Comparison of ENCODE assay signal across 20 cellular contexts in the genomic region with DNA sequence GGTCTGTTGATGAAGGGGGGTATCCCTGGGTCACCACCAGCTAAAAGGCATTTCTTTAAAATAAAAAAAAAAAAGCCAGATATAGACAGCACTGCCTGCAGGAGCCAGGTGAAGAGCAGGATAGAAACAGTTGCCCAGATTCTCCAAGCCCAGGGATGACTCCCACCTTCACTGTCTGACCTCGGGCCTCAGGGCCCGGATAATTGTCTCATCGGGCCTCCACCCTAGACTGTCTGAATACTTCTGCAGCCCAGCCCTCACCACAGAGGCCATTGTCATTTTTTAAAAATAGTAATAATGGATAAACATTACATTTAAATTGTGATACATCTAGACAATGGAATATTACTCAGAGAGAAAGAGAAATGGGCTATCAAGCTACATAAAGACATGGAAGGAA.
"Had no signal": no experiment of that assay in that cellular context is flagged by ENCODE, and none has a peak within 500 bp of the region (broad histone marks: within the 10 kb centered on the region; RNA-seq: fewer than 3 reads in every experiment).

No MANE protein-coding gene starts in this region.

- H3K9ac ChIP-seq: parathyroid adenoma had no signal

- H3K36me3 ChIP-seq: right lobe of liver, spleen, upper lobe of right lung had no signal

- DNase-seq: activated CD4-positive, alpha-beta T cell treated with anti-CD3 and anti-CD28 coated beads for 1 hour; activated CD4-positive, alpha-beta T cell treated with anti-CD3 and anti-CD28 coated beads, Interleukin-2, amount 50 U/mL, for 1 hour; activated CD8-positive, alpha-beta T cell treated with anti-CD3 and anti-CD28 coated beads, Interleukin-2, amount 10 ng/mL, durations not matched to agents 7 days and 5 days; activated gamma-delta T cell treated with Interleukin-2 at 50 U/mL for 16 hours; activated T-cell treated with anti-CD3 and anti-CD28 coated beads, Interleukin-2, amount 50 U/mL, for 1 hour; anterior cingulate cortex; caudate nucleus; dermis blood vessel endothelial cell; effector CD8-positive, alpha-beta T cell; foreskin melanocyte; hypothalamus; nucleus accumbens; stimulated activated CD4-positive, alpha-beta T cell treated with anti-CD3 and anti-CD28 coated beads, Interleukin-4, amount 100 ng/mL, for 1 hour; stimulated activated naive CD8-positive, alpha-beta T cell treated with anti-CD3 and anti-CD28 coated beads, Interleukin-15, Interleukin-2, amounts not matched to agents 100 U/mL and 50 U/mL, for 24 hours; T-helper 1 cell had no signal

- ATAC-seq: activated CD8-positive, alpha-beta T cell treated with anti-CD3 and anti-CD28 coated beads, Interleukin-2, amount 10 ng/mL, durations not matched to agents 7 days and 5 days; esophagus mucosa; right lobe of liver; stimulated activated naive CD8-positive, alpha-beta T cell treated with anti-CD3 and anti-CD28 coated beads, Interleukin-15, Interleukin-2, amounts not matched to agents 100 U/mL and 50 U/mL, for 24 hours; upper lobe of right lung had no signal

- H3K27me3 ChIP-seq: right lobe of liver, upper lobe of right lung had no signal

- H3K27ac ChIP-seq: parathyroid adenoma, right lobe of liver, spleen, upper lobe of right lung had no signal

- H2AFZ ChIP-seq: parathyroid adenoma had no signal

- H3K4me1 ChIP-seq: right lobe of liver had no signal

- H3K4me3 ChIP-seq: right lobe of liver, spleen, upper lobe of right lung had no signal

- H3K79me2 ChIP-seq: parathyroid adenoma had no signal

- H3K9me3 ChIP-seq: right lobe of liver, spleen, upper lobe of right lung had no signal
